34 cellular contexts compared by ENCODE assay signal in the genomic region with DNA sequence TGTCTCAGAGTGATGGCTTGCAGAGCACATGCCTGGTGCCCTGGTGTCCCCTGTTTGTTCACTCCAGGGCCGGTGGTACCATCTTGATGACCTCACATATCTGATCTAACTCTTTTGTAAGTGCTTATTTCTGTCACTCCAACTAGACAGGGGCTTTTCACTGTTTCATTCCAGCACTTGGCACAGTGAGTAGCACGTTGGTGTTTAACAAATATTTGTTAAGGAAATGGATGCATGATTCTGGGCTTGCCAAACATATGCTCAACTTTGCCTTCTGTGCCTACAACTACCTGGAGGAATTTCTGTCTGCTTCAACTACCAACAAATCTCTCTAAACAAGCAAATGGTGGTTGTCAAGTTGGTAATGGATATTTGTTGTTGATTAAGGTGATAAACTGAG. TPM values are rescaled to one million over a fixed set of nuclear protein-coding genes. Genes with fewer than 3 reads are reported as not detected.
"Had no signal": no experiment of that assay in that cellular context is flagged by ENCODE, and none has a peak within 500 bp of the region (broad histone marks: within the 10 kb centered on the region; RNA-seq: fewer than 3 reads in every experiment).

No MANE protein-coding gene starts in this region.

- DNase-seq: activated CD4-positive, alpha-beta T cell treated with anti-CD3 and anti-CD28 coated beads for 1 hour; activated CD4-positive, alpha-beta T cell treated with anti-CD3 and anti-CD28 coated beads for 48 hours; activated CD4-positive, alpha-beta T cell treated with anti-CD3 and anti-CD28 coated beads, Interleukin-2, amount 50 U/mL, for 4 hours; activated CD4-positive, CD25-positive, alpha-beta regulatory T cell; activated CD8-positive, alpha-beta T cell treated with anti-CD3 and anti-CD28 coated beads for 36 hours; activated effector memory CD4-positive, alpha-beta T cell treated with anti-CD3 and anti-CD28 coated beads, Interleukin-2, amount 50 U/mL, for 16 hours; activated naive CD4-positive, alpha-beta T cell; activated naive CD4-positive, alpha-beta T cell treated with anti-CD3 and anti-CD28 coated beads, Interleukin-2, amount 50 U/mL, for 16 hours; activated naive CD8-positive, alpha-beta T cell treated with anti-CD3 and anti-CD28 coated beads for 36 hours; activated T-cell treated with anti-CD3 and anti-CD28 coated beads, Interleukin-2, amount 50 U/mL, for 1 hour; activated T-cell treated with anti-CD3 and anti-CD28 coated beads, Interleukin-2, amount 50 U/mL, for 72 hours; amniotic stem cell; aorta; brain microvascular endothelial cell; central memory CD4-positive, alpha-beta T cell; NCI-H187 treated with DMSO at 0.1 percent for 48 hours; NCI-H2081; NCI-H2171 treated with DMSO at 0.1 percent for 48 hours; NCI-H2227 treated with DMSO at 0.1 percent for 48 hours; NCI-H69; NK-92 treated with Interleukin-12 subunit alpha and Interleukin-12 subunit beta, amount 100 ng/mL, for 24 hours; PC-3; SIG-M5; SW 1271; T-helper 1 cell; T-helper 2 cell; T-helper 9 cell; WERI-Rb-1 had no signal

- ATAC-seq: activated CD8-positive, alpha-beta T cell treated with anti-CD3 and anti-CD28 coated beads for 36 hours; activated T-cell treated with anti-CD3 and anti-CD28 coated beads, Interleukin-2, amount 50 U/mL, for 72 hours; activated T-helper 17 cell treated with anti-CD3 and anti-CD28 coated beads, Interleukin-2, amount 50 U/mL, for 72 hours; PC-3; Right ventricle myocardium inferior had no signal

- H3K4me3 Mint-ChIP-seq: activated CD8-positive, alpha-beta T cell treated with anti-CD3 and anti-CD28 coated beads for 36 hours; activated naive CD8-positive, alpha-beta T cell treated with anti-CD3 and anti-CD28 coated beads for 36 hours; activated T-cell treated with anti-CD3 and anti-CD28 coated beads, Interleukin-2, amount 50 U/mL, for 72 hours; activated T-helper 17 cell treated with anti-CD3 and anti-CD28 coated beads, Interleukin-2, amount 50 U/mL, for 72 hours had no signal

- H3K36me3 Mint-ChIP-seq: activated naive CD8-positive, alpha-beta T cell treated with anti-CD3 and anti-CD28 coated beads for 36 hours had no signal

- H3K27ac Mint-ChIP-seq: activated CD8-positive, alpha-beta T cell treated with anti-CD3 and anti-CD28 coated beads for 36 hours; activated naive CD8-positive, alpha-beta T cell treated with anti-CD3 and anti-CD28 coated beads for 36 hours; activated T-cell treated with anti-CD3 and anti-CD28 coated beads, Interleukin-2, amount 50 U/mL, for 72 hours; activated T-helper 17 cell treated with anti-CD3 and anti-CD28 coated beads, Interleukin-2, amount 50 U/mL, for 72 hours had no signal

- H3K4me1 Mint-ChIP-seq: activated naive CD8-positive, alpha-beta T cell treated with anti-CD3 and anti-CD28 coated beads for 36 hours; activated T-helper 17 cell treated with anti-CD3 and anti-CD28 coated beads, Interleukin-2, amount 50 U/mL, for 72 hours had no signal

- H3K9me3 Mint-ChIP-seq: activated CD8-positive, alpha-beta T cell treated with anti-CD3 and anti-CD28 coated beads for 36 hours; activated naive CD8-positive, alpha-beta T cell treated with anti-CD3 and anti-CD28 coated beads for 36 hours; activated T-cell treated with anti-CD3 and anti-CD28 coated beads, Interleukin-2, amount 50 U/mL, for 72 hours; activated T-helper 17 cell treated with anti-CD3 and anti-CD28 coated beads, Interleukin-2, amount 50 U/mL, for 72 hours had no signal

RNA-seq across cellular contexts. Expression of a gene that starts 31.6 kb away (rescaled TPM):
- total RNA-seq: activated CD8-positive, alpha-beta memory T cell treated with anti-CD3 and anti-CD28 coated beads for 36 hours; activated CD8-positive, alpha-beta T cell treated with anti-CD3 and anti-CD28 coated beads for 36 hours; activated naive CD8-positive, alpha-beta T cell treated with anti-CD3 and anti-CD28 coated beads for 36 hours; activated T-cell treated with anti-CD3 and anti-CD28 coated beads, Interleukin-2, amount 50 U/mL, for 72 hours; activated T-helper 17 cell treated with anti-CD3 and anti-CD28 coated beads, Interleukin-2, amount 50 U/mL, for 72 hours; aorta; cerebellum; MCF 10A; PC-3; Right ventricle myocardium inferior; SK-MEL-5 had no signal
